20 cellular contexts compared by ENCODE assay signal in the genomic region with DNA sequence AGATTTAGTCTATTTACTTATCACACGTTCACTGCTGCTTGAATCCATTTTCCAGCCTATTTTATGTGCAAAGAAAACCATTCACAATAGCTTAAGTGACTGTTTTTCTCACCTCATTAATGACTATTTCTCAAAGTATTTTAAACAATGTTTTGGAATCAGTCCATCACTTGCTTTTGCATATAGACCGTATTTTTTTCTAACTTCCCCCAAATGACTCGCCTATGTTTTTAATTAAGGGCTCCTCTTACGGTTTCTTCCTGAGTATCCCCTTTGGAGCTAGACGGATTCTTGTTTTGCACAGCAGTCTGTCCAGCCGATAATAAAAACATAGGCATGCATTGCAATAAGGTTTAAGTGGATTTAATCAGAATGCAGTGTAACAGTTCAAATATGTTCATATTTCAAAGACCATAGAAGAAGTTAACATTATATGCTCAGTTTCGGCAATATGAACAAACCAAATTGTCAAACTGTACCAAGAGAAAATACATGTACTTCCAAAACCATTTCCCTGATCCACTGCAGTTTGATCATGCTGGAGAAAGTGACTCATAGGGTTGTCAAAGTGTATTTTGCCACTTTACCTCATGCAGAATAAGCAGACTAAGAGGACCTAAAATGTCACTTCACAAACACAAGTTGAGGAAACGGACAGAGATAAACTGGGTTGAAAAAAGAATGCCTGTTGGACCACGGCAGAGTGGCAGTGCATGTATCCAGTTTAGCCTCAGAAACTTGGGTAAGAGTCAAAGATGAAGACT.
DNase-seq lines count a peak whose midpoint lies in the region; ATAC-seq, FAIRE-seq and TF ChIP-seq lines count a peak whose summit lies in the region.
"Had no signal": no experiment of that assay in that cellular context is flagged by ENCODE, and none has a peak within 500 bp of the region (broad histone marks: within the 10 kb centered on the region; RNA-seq: fewer than 3 reads in every experiment).

No MANE protein-coding gene starts in this region.

- no peak overlapping the region for H3K27ac ChIP-seq in foreskin keratinocyte
- H3K27ac ChIP-seq: ascending aorta, parathyroid adenoma, Peyer's patch, spleen, VCaP had no signal

- peaks cover 10% of the 10 kb centered on the region for H3K4me1 ChIP-seq in foreskin keratinocyte
- H3K4me1 ChIP-seq: ascending aorta, Peyer's patch, spleen had no signal

- no peak for TF ChIP-seq CTCF in bronchial epithelial cell (IDR thresholded peaks at IDR 0.05; ENCODE audit: insufficient read depth, low read length, severe bottlenecking)
- no peak for TF ChIP-seq CTCF in foreskin keratinocyte (conservative IDR thresholded peaks at IDR 0.05)

- ATAC-seq in foreskin keratinocyte (peak; percentile 17), GM21367 (IDR thresholded peaks at IDR 0.05; ENCODE audit: unreplicated experiment) (no peak), HG03139 (IDR thresholded peaks at IDR 0.05; ENCODE audit: unreplicated experiment) (no peak)
- ATAC-seq: naive thymus-derived CD8-positive, alpha-beta T cell had no signal

- DNase-seq in NCI-H69 (lab: John Stamatoyannopoulos, UW) (peak; percentile 47), bronchial epithelial cell (ENCODE audit: low read depth) (peak; percentile 78), foreskin keratinocyte (peak in 1 of 2 donors; percentile 20), stromal cell of bone marrow (ENCODE audit: low read depth) (peak; percentile 44), retina (no peak)
- DNase-seq: activated CD4-positive, alpha-beta T cell treated with anti-CD3 and anti-CD28 coated beads, Interleukin-2, amount 50 U/mL, for 4 hours; activated naive CD4-positive, alpha-beta T cell; activated T-cell treated with anti-CD3 and anti-CD28 coated beads for 4 hours; Calu3; erythroblast; naive thymus-derived CD8-positive, alpha-beta T cell; Peyer's patch; spleen had no signal

- FAIRE-seq in bronchial epithelial cell (lab: Jason Lieb, UNC), result peak; percentile 23
- FAIRE-seq: GM12891, islet of Langerhans had no signal

- H3K36me3 ChIP-seq in bronchial epithelial cell (ENCODE audit: control insufficient read depth, insufficient read depth, low read length), result no peaks in the 10 kb centered on the region
- H3K36me3 ChIP-seq: ascending aorta, Peyer's patch, spleen had no signal

- H3K4me3 ChIP-seq in bronchial epithelial cell (ENCODE audit: low read depth, low read length), result no peak overlapping the region
- H3K4me3 ChIP-seq: ascending aorta, Peyer's patch, spleen had no signal

- no peaks in the 10 kb centered on the region for H3K27me3 ChIP-seq in bronchial epithelial cell (ENCODE audit: control insufficient read depth, insufficient read depth, low read length)
- no peaks in the 10 kb centered on the region for H3K27me3 ChIP-seq in foreskin keratinocyte
- H3K27me3 ChIP-seq: ascending aorta, Peyer's patch, spleen had no signal
